Comparison of ENCODE assay signal across 26 cellular contexts in genomic region chr10:125984346-125984745, GRCh38.
DNase-seq lines count a peak whose midpoint lies in the region; ATAC-seq, FAIRE-seq and TF ChIP-seq lines count a peak whose summit lies in the region.
"Had no signal": no experiment of that assay in that cellular context is flagged by ENCODE, and none has a peak within 500 bp of the region (broad histone marks: within the 10 kb centered on the region; RNA-seq: fewer than 3 reads in every experiment).

No MANE protein-coding gene starts in this region.

- peaks cover 27% of the 10 kb centered on the region; the same call in 2 of the 3 replicates for H3K4me1 ChIP-seq in A549
- peaks cover 23% of the 10 kb centered on the region for H3K4me1 ChIP-seq in adipocyte (ENCODE audit: control insufficient read depth, insufficient read depth, low read length)

- H3K9ac ChIP-seq in adipocyte (ENCODE audit: low read length) = no peak overlapping the region
- H3K9ac ChIP-seq: BLaER1 treated with 17β-estradiol and CSF1 and Interleukin-3, amounts not matched to agents 10 nM and 100 nM had no signal

- TF ChIP-seq RAD21 in A549 (conservative IDR thresholded peaks at IDR 0.05 in 1 of 2, IDR thresholded peaks at IDR 0.05 in 1 of 2) = no peak

- H3K4me1 Mint-ChIP-seq in nephron progenitor cell (peaks cover 21% of the 10 kb centered on the region), T-helper 17 cell (peaks cover 9% of the 10 kb centered on the region)

- H3K4me3 Mint-ChIP-seq in nephron progenitor cell (no peak overlapping the region), T-helper 17 cell (no peak overlapping the region)
- H3K4me3 Mint-ChIP-seq: CD8-positive, alpha-beta T cell; HFFc6 had no signal

- H3K27me3 Mint-ChIP-seq in nephron progenitor cell (ENCODE audit: low read depth, poor library complexity) (peaks cover 10% of the 10 kb centered on the region), T-helper 17 cell (peaks cover 41% of the 10 kb centered on the region)

- 74% methylated on average over 4 of the region's 4 CpGs for WGBS in A549 (ENCODE audit: missing lambda C conversion rate)

- peak in 1 of 2 experiments; percentile 29 for DNase-seq in A549 (ENCODE audit: low read depth in 1 of 2, low spot score in 1 of 2)
- peak; percentile 8 for DNase-seq in adipocyte (ENCODE audit: low read depth)
- peak; percentile 26 for DNase-seq in kidney glomerular epithelial cell (lab: John Stamatoyannopoulos, UW)
- DNase-seq in nephron progenitor cell = no peak
- no peak for DNase-seq in D341Med (ENCODE audit: low spot score)
- DNase-seq in T-helper 17 cell = no peak
- no peak for DNase-seq in anterior cingulate cortex (lab: John Stamatoyannopoulos, UW)
- no peak for DNase-seq in GM12892 (ENCODE audit: insufficient read length)
- DNase-seq: Calu3; CD8-positive, alpha-beta T cell; DMS79; HFFc6; KBM-7; NCI-H1105 treated with DMSO at 0.1 percent for 48 hours; NCI-H1694 treated with DMSO at 0.1 percent for 48 hours; NCI-H2107; NCI-H2227 treated with DMSO at 0.1 percent for 48 hours; NCI-H510A treated with DMSO at 0.1 percent for 48 hours; NCI-H774; OCI-M1; RPMI8226; SIG-M5 had no signal

- TF ChIP-seq CTCF in A549 (IDR thresholded peaks at IDR 0.05) = no peak
- TF ChIP-seq CTCF in nephron progenitor cell (IDR thresholded peaks at IDR 0.05) = no peak

- peak overlapping the region; percentile 87 for H3K27ac Mint-ChIP-seq in nephron progenitor cell
- no peak overlapping the region for H3K27ac Mint-ChIP-seq in T-helper 17 cell
- H3K27ac Mint-ChIP-seq: CD8-positive, alpha-beta T cell; HFFc6 had no signal

- POLR2A ChIA-PET in A549 (lab: Yijun Ruan, JAX) = no interaction called here

- H3K27me3 ChIP-seq in adipocyte (replicated peaks; ENCODE audit: control insufficient read depth, insufficient read depth, low read length) = no peaks in the 10 kb centered on the region
- H3K27me3 ChIP-seq: BLaER1 treated with 17β-estradiol and CSF1 and Interleukin-3, amounts not matched to agents 10 nM and 100 nM had no signal

- TF ChIP-seq POLR2A in A549 (IDR thresholded peaks at IDR 0.05; ENCODE audit: low read length) (no peak), GM12892 (IDR thresholded peaks at IDR 0.05; ENCODE audit: low read depth, low read length) (no peak)

- no peak overlapping the region for H3K4me3 ChIP-seq in A549
- no peak overlapping the region for H3K4me3 ChIP-seq in adipocyte (ENCODE audit: low read length)
- H3K4me3 ChIP-seq: BLaER1 treated with 17β-estradiol and CSF1 and Interleukin-3, amounts not matched to agents 10 nM and 100 nM had no signal

- H3K9me3 ChIP-seq in A549 (no peaks in the 10 kb centered on the region), adipocyte (ENCODE audit: control insufficient read depth, low read length) (no peaks in the 10 kb centered on the region), T-helper 17 cell (ENCODE audit: control insufficient read depth, low read length, poor library complexity, severe bottlenecking) (no peaks in the 10 kb centered on the region)
- H3K9me3 ChIP-seq: BLaER1 treated with 17β-estradiol and CSF1 and Interleukin-3, amounts not matched to agents 10 nM and 100 nM had no signal

- no peaks in the 10 kb centered on the region for H3K9me3 Mint-ChIP-seq in nephron progenitor cell
- H3K9me3 Mint-ChIP-seq: CD8-positive, alpha-beta T cell; HFFc6 had no signal

- no peaks in the 10 kb centered on the region for H3K36me3 Mint-ChIP-seq in nephron progenitor cell (ENCODE audit: low read depth)
- H3K36me3 Mint-ChIP-seq in T-helper 17 cell (ENCODE audit: low read depth) = no peaks in the 10 kb centered on the region
- H3K36me3 Mint-ChIP-seq: CD8-positive, alpha-beta T cell had no signal

- no peak for TF ChIP-seq EP300 in A549 (IDR thresholded peaks at IDR 0.05)

- peak overlapping the region; percentile 8; the same call in 2 of the 3 replicates for H3K4me2 ChIP-seq in A549
- H3K4me2 ChIP-seq: BLaER1 treated with 17β-estradiol and CSF1 and Interleukin-3, amounts not matched to agents 10 nM and 100 nM had no signal

- ATAC-seq in A549 (peak in 1 of 2 experiments; percentile 29; a peak in 1 of 6 replicates), T-helper 17 cell (no peak)
- ATAC-seq: CD8-positive, alpha-beta T cell; HepG2 had no signal

- H3K36me3 ChIP-seq in adipocyte (ENCODE audit: control insufficient read depth, insufficient read depth, low read length, severe bottlenecking) = no peaks in the 10 kb centered on the region
- H3K36me3 ChIP-seq: BLaER1 treated with 17β-estradiol and CSF1 and Interleukin-3, amounts not matched to agents 10 nM and 100 nM had no signal

- peak overlapping the region in 1 of 2 experiments; percentile 57; a peak in 4 of 6 replicates for H3K27ac ChIP-seq in A549
- H3K27ac ChIP-seq: BLaER1 treated with 17β-estradiol and CSF1 and Interleukin-3, amounts not matched to agents 10 nM and 100 nM had no signal

- FAIRE-seq in A549 (lab: Jason Lieb, UNC) = no peak
- no peak for FAIRE-seq in GM12892 (lab: Jason Lieb, UNC)
- FAIRE-seq: A204.1, H54, HepG2 had no signal

- CTCF ChIA-PET in A549 (lab: Yijun Ruan, JAX) = interaction anchor here (0.7 to 5.7 kb wide), 7 partner anchors 11 to 765 kb away, joined by 3 to 58 read pairs (median 7); partner anchors contain the start of gene ADAM12

TF ChIP-seq in A549, 52 proteins besides CTCF, POLR2A, EP300 and RAD21:
- TF ChIP-seq HEYL (CRISPR knock-in tag; IDR thresholded peaks at IDR 0.05) (no peak), MAFK (IDR thresholded peaks at IDR 0.05; ENCODE audit: partially characterized antibody) (no peak), ATOH8 (CRISPR knock-in tag; IDR thresholded peaks at IDR 0.05; ENCODE audit: low read depth) (no peak), ZSCAN20 (CRISPR knock-in tag; IDR thresholded peaks at IDR 0.05) (no peak), CBX2 (IDR thresholded peaks at IDR 0.05; ENCODE audit: borderline replicate concordance, low read depth) (no peak), CHD4 (IDR thresholded peaks at IDR 0.05; ENCODE audit: borderline replicate concordance) (no peak), TP53 (CRISPR knock-in tag; IDR thresholded peaks at IDR 0.05) (no peak), HOXB5 (CRISPR knock-in tag; IDR thresholded peaks at IDR 0.05) (no peak)

Comparison
In these comparisons a context has a peak if more than half of its experiments do, and no peak if none do; other contexts are left out.
1. DNase-seq: peak in adipocyte (single experiment) and kidney glomerular epithelial cell (single experiment); none in nephron progenitor cell (single experiment), D341Med (single experiment), T-helper 17 cell (0 of 3), anterior cingulate cortex (0 of 58) and GM12892 (single experiment).